Comparison of ENCODE assay signal across 9 cellular contexts in genomic region chr1:21341517-21342078, GRCh38. TPM values are rescaled to one million over a fixed set of nuclear protein-coding genes. Genes with fewer than 3 reads are reported as not detected.
A peak's percentile ranks its signal among the peaks of the same experiment; 100 is the strongest.
DNase-seq lines count a peak whose midpoint lies in the region; ATAC-seq and TF ChIP-seq lines count a peak whose summit lies in the region.
"Had no signal": no experiment of that assay in that cellular context is flagged by ENCODE, and none has a peak within 500 bp of the region (broad histone marks: within the 10 kb centered on the region; RNA-seq: fewer than 3 reads in every experiment).

No MANE protein-coding gene starts in this region.

- H2AK5ac ChIP-seq in IMR-90 (ENCODE audit: low read depth, low read length): peak overlapping the region; percentile 91

- H3K9me1 ChIP-seq in IMR-90 (ENCODE audit: insufficient read depth, low read length): peaks cover 36% of the 10 kb centered on the region

- no peaks in the 10 kb centered on the region for H3K9me2 ChIP-seq in hepatocyte (replicated peaks; ENCODE audit: insufficient read depth)

- ATAC-seq in IMR-90 (ENCODE audit: low read depth): no peak
- ATAC-seq in activated CD8-positive, alpha-beta T cell treated with anti-CD3 and anti-CD28 coated beads, Interleukin-2, amount 10 ng/mL, durations not matched to agents 7 days and 5 days: no peak
- ATAC-seq in stimulated activated naive B cell treated with anti-CD40 and anti-IgM and Interleukin-4, amounts not matched to agents 10 μg/mL and 1 μg/mL and 100 μg/mL, for 72 hours (replicated peaks): no peak
- ATAC-seq in HG03039 (IDR thresholded peaks at IDR 0.05; ENCODE audit: unreplicated experiment): no peak

- POLR2A ChIA-PET in IMR-90 (lab: Charles Lee; ENCODE audit: unreplicated experiment): no interaction called here
- POLR2A ChIA-PET in activated CD8-positive, alpha-beta T cell treated with anti-CD3 and anti-CD28 coated beads, Interleukin-2, amount 10 ng/mL, durations not matched to agents 7 days and 5 days (lab: Charles Lee): interaction anchor here (4.7 kb wide), 1 partner anchor 48 kb away, joined by 57 read pairs; no protein-coding TSS in a partner anchor

- no peaks in the 10 kb centered on the region for H3K27me3 ChIP-seq in IMR-90 (ENCODE audit: control insufficient read depth, insufficient read depth, low read length)
- no peaks in the 10 kb centered on the region for H3K27me3 ChIP-seq in hepatocyte

- BruUV-seq in IMR-90 (replicated peaks; lab: Mats Ljungman, UMichigan): no TSS peak

- H3K14ac ChIP-seq in IMR-90 (replicated peaks; ENCODE audit: low read depth, low read length): peak overlapping the region; percentile 67; the same call in 1 of the 2 replicates

- H2AFZ ChIP-seq in IMR-90 (replicated peaks; ENCODE audit: low read length, poor library complexity) (no peak overlapping the region), hepatocyte (no peak overlapping the region)

- CTCF ChIA-PET in IMR-90 (lab: Yijun Ruan, JAX): interaction anchor here (1.6 kb wide), 1 partner anchor 71 kb away, joined by 3 read pairs; no protein-coding TSS in a partner anchor
- CTCF ChIA-PET in activated CD8-positive, alpha-beta T cell treated with anti-CD3 and anti-CD28 coated beads, Interleukin-2, amount 10 ng/mL, durations not matched to agents 7 days and 5 days (lab: Charles Lee): no interaction called here

- dilution Hi-C loops in IMR-90 (cut with HindIII; ENCODE audit: low sequenced_read_pairs, unreplicated experiment): no loop called here

- no peak overlapping the region for H4K5ac ChIP-seq in IMR-90 (ENCODE audit: low read depth, low read length)

- H2AK9ac ChIP-seq in IMR-90 (replicated peaks; ENCODE audit: low read depth, low read length, poor library complexity): no peak overlapping the region

- peak overlapping the region; percentile 87 for H3K4me3 Mint-ChIP-seq in activated CD8-positive, alpha-beta T cell treated with anti-CD3 and anti-CD28 coated beads, Interleukin-2, amount 10 ng/mL, durations not matched to agents 7 days and 5 days
- no peak overlapping the region for H3K4me3 Mint-ChIP-seq in stimulated activated naive B cell treated with anti-CD40 and anti-IgM and Interleukin-4, amounts not matched to agents 10 μg/mL and 1 μg/mL and 100 μg/mL, for 72 hours
- H3K4me3 Mint-ChIP-seq: H9 had no signal

- peak overlapping the region; percentile 58 for H3K27ac Mint-ChIP-seq in activated CD8-positive, alpha-beta T cell treated with anti-CD3 and anti-CD28 coated beads, Interleukin-2, amount 10 ng/mL, durations not matched to agents 7 days and 5 days
- H3K27ac Mint-ChIP-seq in stimulated activated naive B cell treated with anti-CD40 and anti-IgM and Interleukin-4, amounts not matched to agents 10 μg/mL and 1 μg/mL and 100 μg/mL, for 72 hours: peak overlapping the region; percentile 15

- H2BK15ac ChIP-seq in IMR-90 (ENCODE audit: low read depth, low read length): peak overlapping the region; percentile 42; the same call in 1 of the 3 replicates

- H3K23ac ChIP-seq in IMR-90 (ENCODE audit: low read depth, low read length): peak overlapping the region; percentile 50; the same call in 1 of the 2 replicates

- no peak overlapping the region for H2BK20ac ChIP-seq in IMR-90 (ENCODE audit: low read depth, low read length)

- H3K4me1 Mint-ChIP-seq in activated CD8-positive, alpha-beta T cell treated with anti-CD3 and anti-CD28 coated beads, Interleukin-2, amount 10 ng/mL, durations not matched to agents 7 days and 5 days (ENCODE audit: low read depth): peaks cover 75% of the 10 kb centered on the region
- peaks cover 63 to 83% of the 10 kb centered on the region in 2 donors for H3K4me1 Mint-ChIP-seq in stimulated activated naive B cell treated with anti-CD40 and anti-IgM and Interleukin-4, amounts not matched to agents 10 μg/mL and 1 μg/mL and 100 μg/mL, for 72 hours

- TF ChIP-seq RAD21 in IMR-90 (IDR thresholded peaks at IDR 0.05; ENCODE audit: low read length): no peak

- H3K79me2 ChIP-seq in hepatocyte: peaks cover 88% of the 10 kb centered on the region

- H3K9me3 ChIP-seq in IMR-90 (ENCODE audit: control insufficient read depth, insufficient read depth, low read length): no peaks in the 10 kb centered on the region
- H3K9me3 ChIP-seq in hepatocyte (ENCODE audit: low read depth): no peaks in the 10 kb centered on the region

- H3K36me3 ChIP-seq in IMR-90 (ENCODE audit: control insufficient read depth, insufficient read depth, low read length): peaks cover 5% of the 10 kb centered on the region; the same call in 1 of the 2 replicates
- no peaks in the 10 kb centered on the region for H3K36me3 ChIP-seq in hepatocyte (replicated peaks; ENCODE audit: insufficient read depth, low read depth)

- H3K4ac ChIP-seq in IMR-90 (ENCODE audit: low read depth, low read length): peak overlapping the region; percentile 66

- H3K4me1 ChIP-seq in IMR-90 (ENCODE audit: control insufficient read depth, insufficient read depth, low read length): peaks cover 67% of the 10 kb centered on the region
- H3K4me1 ChIP-seq in hepatocyte (ENCODE audit: insufficient read depth): peaks cover 78% of the 10 kb centered on the region

- H3K79me1 ChIP-seq in IMR-90 (ENCODE audit: low read depth in 1 of 2, low read length in 2 of 2): peaks cover 40 to 91% of the 10 kb centered on the region in 2 experiments

- H3K4me2 ChIP-seq in IMR-90 (ENCODE audit: low read depth, low read length) (peak overlapping the region; percentile 95; the same call in 1 of the 2 replicates), hepatocyte (peak overlapping the region; percentile 89)

- H3K36me3 Mint-ChIP-seq in activated CD8-positive, alpha-beta T cell treated with anti-CD3 and anti-CD28 coated beads, Interleukin-2, amount 10 ng/mL, durations not matched to agents 7 days and 5 days (ENCODE audit: low read depth): peaks cover 34% of the 10 kb centered on the region
- H3K36me3 Mint-ChIP-seq in stimulated activated naive B cell treated with anti-CD40 and anti-IgM and Interleukin-4, amounts not matched to agents 10 μg/mL and 1 μg/mL and 100 μg/mL, for 72 hours: peaks cover 8 to 25% of the 10 kb centered on the region in 2 donors

- no peak overlapping the region for H3K56ac ChIP-seq in IMR-90 (ENCODE audit: extremely low read depth, insufficient read depth, low read length)

- H3K9me3 Mint-ChIP-seq in activated CD8-positive, alpha-beta T cell treated with anti-CD3 and anti-CD28 coated beads, Interleukin-2, amount 10 ng/mL, durations not matched to agents 7 days and 5 days (ENCODE audit: insufficient read depth): no peaks in the 10 kb centered on the region
- no peaks in the 10 kb centered on the region for H3K9me3 Mint-ChIP-seq in stimulated activated naive B cell treated with anti-CD40 and anti-IgM and Interleukin-4, amounts not matched to agents 10 μg/mL and 1 μg/mL and 100 μg/mL, for 72 hours
- H3K9me3 Mint-ChIP-seq: H9 had no signal

- in situ Hi-C loops in IMR-90 (cut with MboI; ENCODE audit: low sequenced_read_pairs): no loop called here
- in situ Hi-C loops in ACHN (cut with HindIII; ENCODE audit: low pct_ligation_motif_present, low pct_unique_long_range_greater_than_20kb, low sequenced_read_pairs): no loop called here

- H4K20me1 ChIP-seq in IMR-90 (ENCODE audit: insufficient read depth, low read length) (peaks cover 57% of the 10 kb centered on the region), hepatocyte (ENCODE audit: insufficient read depth, poor library complexity, severe bottlenecking) (peaks cover 35% of the 10 kb centered on the region)

- no peak for TF ChIP-seq CTCF in IMR-90 (conservative IDR thresholded peaks at IDR 0.05; ENCODE audit: low read depth, low read length)
- TF ChIP-seq CTCF in hepatocyte (IDR thresholded peaks at IDR 0.05; ENCODE audit: poor library complexity): no peak

- peak overlapping the region; percentile 35 for H2BK120ac ChIP-seq in IMR-90 (ENCODE audit: low read depth, low read length)

- no peak overlapping the region for H3K4me3 ChIP-seq in IMR-90 (ENCODE audit: insufficient read depth, low read depth, low read length)
- no peak overlapping the region for H3K4me3 ChIP-seq in hepatocyte

- H3K27ac ChIP-seq in IMR-90 (ENCODE audit: insufficient read depth, low read length) (peak overlapping the region; percentile 75; the same call in 1 of the 2 replicates), hepatocyte (peak overlapping the region; percentile 87)
- H3K27ac ChIP-seq: HL-60 had no signal

- H4K8ac ChIP-seq in IMR-90 (ENCODE audit: low read depth in 2 of 2, low read length in 2 of 2): peak overlapping the region in 1 of 2 experiments; percentile 26; a peak in 2 of 4 replicates

- TF ChIP-seq POLR2A in IMR-90 (IDR thresholded peaks at IDR 0.05; ENCODE audit: low read depth, low read length): no peak

- WGBS in IMR-90 (ENCODE audit: extremely low coverage in 2 of 2, insufficient read length in 1 of 2), 2 experiments: no CpG with 5 or more reads among the region's 10 CpGs
- 90% methylated on average over 10 of the region's 10 CpGs for WGBS in hepatocyte (ENCODE audit: low lambda C conversion rate, missing lambda C conversion rate)

- H3K18ac ChIP-seq in IMR-90 (ENCODE audit: low read depth, low read length): peak overlapping the region; percentile 9; the same call in 1 of the 2 replicates

- H4K91ac ChIP-seq in IMR-90 (ENCODE audit: insufficient read depth, low read depth, low read length): peak overlapping the region; percentile 65; the same call in 1 of the 2 replicates

- H2BK5ac ChIP-seq in IMR-90 (ENCODE audit: low read depth, low read length, poor library complexity, severe bottlenecking): peak overlapping the region; percentile 35

- H3K27me3 Mint-ChIP-seq in activated CD8-positive, alpha-beta T cell treated with anti-CD3 and anti-CD28 coated beads, Interleukin-2, amount 10 ng/mL, durations not matched to agents 7 days and 5 days (ENCODE audit: low read depth): no peaks in the 10 kb centered on the region
- H3K27me3 Mint-ChIP-seq in stimulated activated naive B cell treated with anti-CD40 and anti-IgM and Interleukin-4, amounts not matched to agents 10 μg/mL and 1 μg/mL and 100 μg/mL, for 72 hours: no peaks in the 10 kb centered on the region

- DNase-seq in IMR-90 (no peak), hepatocyte (ENCODE audit: low spot score) (no peak), ACHN (no peak), NCI-H82 (lab: John Stamatoyannopoulos, UW) (no peak)
- no peak for DNase-seq in activated CD8-positive, alpha-beta T cell treated with anti-CD3 and anti-CD28 coated beads, Interleukin-2, amount 10 ng/mL, durations not matched to agents 7 days and 5 days
- DNase-seq in stimulated activated naive B cell treated with anti-CD40 and anti-IgM and Interleukin-4, amounts not matched to agents 10 μg/mL and 1 μg/mL and 100 μg/mL, for 72 hours: no peak
- DNase-seq: H9 had no signal

- intact Hi-C loops in IMR-90 (cut with micrococcal nuclease): no loop called here

- peak overlapping the region; percentile 50; the same call in 1 of the 2 replicates for H3K9ac ChIP-seq in IMR-90 (ENCODE audit: low read depth, low read length)

RNA-seq across cellular contexts. Expression of gene ECE1, which starts 51.3 kb away (rescaled TPM):
- total RNA-seq in IMR-90 (2012; rRNA removed): 60.0 and 61.8 TPM in 2 replicates
- polyA plus RNA-seq in IMR-90 (2012; rRNA removed): 124 and 133 TPM in 2 replicates
- polyA plus RNA-seq in IMR-90 (2012; cell fraction: cytosol; rRNA removed): 90.4 and 122 TPM in 2 replicates
- polyA plus RNA-seq in IMR-90 (2012; cell fraction: nucleus; rRNA removed; ENCODE audit: low replicate concordance): 71.7 and 82.4 TPM in 2 replicates
- total RNA-seq in activated CD8-positive, alpha-beta T cell treated with anti-CD3 and anti-CD28 coated beads, Interleukin-2, amount 10 ng/mL, durations not matched to agents 7 days and 5 days: 10 to 100 TPM; 70.9 to 72.5 TPM
- total RNA-seq in hepatocyte: 35.1 and 60.8 TPM in 2 replicates
- polyA plus RNA-seq in hepatocyte: 84.4 and 90.6 TPM in 2 replicates
